Comparison of ENCODE assay signal across 8 cellular contexts in genomic region chr10:58299580-58299979, GRCh38. TPM values are rescaled to one million over a fixed set of nuclear protein-coding genes. Genes with fewer than 3 reads are reported as not detected.
DNase-seq lines count a peak whose midpoint lies in the region; ATAC-seq and TF ChIP-seq lines count a peak whose summit lies in the region.

No MANE protein-coding gene starts in this region.

- DNase-seq in DMS53 (lab: John Stamatoyannopoulos, UW) (peak; percentile 88), RWPE2 (ENCODE audit: low spot score) (no peak), glutamatergic neuron (peak; percentile 71), prostate gland (ENCODE audit: low spot score) (peak; percentile 22)
- DNase-seq in activated effector memory CD4-positive, alpha-beta T cell treated with anti-CD3 and anti-CD28 coated beads, Interleukin-2, amount 50 U/mL, for 16 hours, result peak; percentile 78

- no peak overlapping the region for H3K4me3 ChIP-seq in RWPE2 (ENCODE audit: severe bottlenecking)
- H3K4me3 ChIP-seq in prostate gland, result no peak overlapping the region

- intact Hi-C loops in prostate gland (cut with DNase I), result no loop called here

- H3K27ac Mint-ChIP-seq in glutamatergic neuron (ENCODE audit: unreplicated experiment), result no peak overlapping the region

- H3K9me3 ChIP-seq in RWPE2 (ENCODE audit: severe bottlenecking), result no peaks in the 10 kb centered on the region
- H3K9me3 ChIP-seq in prostate gland, result no peaks in the 10 kb centered on the region

- no peaks in the 10 kb centered on the region for H3K4me1 Mint-ChIP-seq in glutamatergic neuron (ENCODE audit: low read depth, unreplicated experiment)

- H3K4me1 ChIP-seq in RWPE2 (ENCODE audit: insufficient read depth, poor library complexity, severe bottlenecking) (no peaks in the 10 kb centered on the region), prostate gland (replicated peaks) (no peaks in the 10 kb centered on the region)

- H3K36me3 ChIP-seq in RWPE2 (ENCODE audit: low read depth) (no peaks in the 10 kb centered on the region), prostate gland (no peaks in the 10 kb centered on the region)

- H3K4me3 Mint-ChIP-seq in glutamatergic neuron (ENCODE audit: unreplicated experiment), result no peak overlapping the region

- TF ChIP-seq POLR2A in prostate gland (IDR thresholded peaks at IDR 0.05), result no peak

- no peaks in the 10 kb centered on the region for H3K9me3 Mint-ChIP-seq in glutamatergic neuron (ENCODE audit: unreplicated experiment)

- H3K36me3 Mint-ChIP-seq in glutamatergic neuron (ENCODE audit: unreplicated experiment), result no peaks in the 10 kb centered on the region

- peaks cover 3% of the 10 kb centered on the region for H3K27me3 ChIP-seq in RWPE2 (ENCODE audit: insufficient read depth, poor library complexity, severe bottlenecking)
- no peaks in the 10 kb centered on the region for H3K27me3 ChIP-seq in prostate gland (replicated peaks; ENCODE audit: insufficient read depth)

- H3K27ac ChIP-seq in RWPE2 (ENCODE audit: poor library complexity, severe bottlenecking), result no peak overlapping the region
- H3K27ac ChIP-seq in prostate gland, result no peak overlapping the region

- ATAC-seq in GM19463 (IDR thresholded peaks at IDR 0.05; ENCODE audit: unreplicated experiment) (peak; percentile 94), HG03565 (IDR thresholded peaks at IDR 0.05; ENCODE audit: unreplicated experiment) (peak; percentile 95), RWPE2 (ENCODE audit: low read depth) (peak; percentile 88), HG03571 (IDR thresholded peaks at IDR 0.05; ENCODE audit: unreplicated experiment) (no peak)

- peak; percentile 92 for TF ChIP-seq CTCF in RWPE2 (IDR thresholded peaks at IDR 0.05; ENCODE audit: poor library complexity, severe bottlenecking)
- peak; percentile 88 for TF ChIP-seq CTCF in glutamatergic neuron (IDR thresholded peaks at IDR 0.05; ENCODE audit: partially characterized antibody, unreplicated experiment)
- TF ChIP-seq CTCF in prostate gland (IDR thresholded peaks at IDR 0.05), result peak; percentile 32 to 72 (median 68)

- H3K27me3 Mint-ChIP-seq in glutamatergic neuron (ENCODE audit: unreplicated experiment), result no peaks in the 10 kb centered on the region

- 14% methylated on average over 4 of the region's 4 CpGs for WGBS in prostate gland

RNA-seq across cellular contexts. Expression of gene CISD1, which starts 30.6 kb away (rescaled TPM):
- total RNA-seq in glutamatergic neuron (ENCODE audit: unreplicated experiment) (29.3 TPM), prostate gland (10 to 100 TPM; 10.3 to 16.9 TPM)

RNA-seq across cellular contexts. Expression of gene IPMK, which starts 31.9 kb away (rescaled TPM):
- total RNA-seq in glutamatergic neuron (ENCODE audit: unreplicated experiment) (7.6 TPM), prostate gland (1 to 10 TPM; 2.6 to 5.5 TPM)

RNA-seq across cellular contexts. Expression of gene UBE2D1, which starts 35.2 kb away (rescaled TPM):
- total RNA-seq in glutamatergic neuron (ENCODE audit: unreplicated experiment), result 48.1 TPM
- total RNA-seq in prostate gland, result 10 to 100 TPM in 1 of 2 donors, 1 to 10 TPM in 1; 9.8 to 11.4 TPM
